ENCODE assay signal across 8 cellular contexts in genomic region chr17:64129765-64130558, GRCh38. TPM values are rescaled to one million over a fixed set of nuclear protein-coding genes. Genes with fewer than 3 reads are reported as not detected.
A peak's percentile ranks its signal among the peaks of the same experiment; 100 is the strongest.
DNase-seq lines count a peak whose midpoint lies in the region; ATAC-seq and TF ChIP-seq lines count a peak whose summit lies in the region.

Gene ERN1, minus strand, starts transcription at chr17:64130144. Its CDS starts 115 bp downstream, at chr17:64130029.

- CTCF ChIA-PET in T-cell (lab: Charles Lee): interaction anchor here (0.9 to 5.5 kb wide), 8 partner anchors 67 to 653 kb away, joined by 3 to 226 read pairs (median 6); partner anchors contain the start of genes ACE (in 1 of the 2) and ICAM2 (in 1 of the 2)

- TF ChIP-seq EP300 in tibial nerve (IDR thresholded peaks at IDR 0.05): peak in 1 of 2 donors; percentile 92

- 1% methylated on average over 22 to 45 of the region's 98 CpGs for WGBS in tibial nerve, 2 donors

- H3K4me3 ChIP-seq in GM12875 (ENCODE audit: low read depth, low read length) (peak within 1 kb of the TSS; percentile 75), adipocyte (ENCODE audit: low read length) (peak within 1 kb of the TSS; percentile 93), cardiac muscle cell (peak within 1 kb of the TSS; percentile 64), tibial nerve (peak within 1 kb of the TSS; percentile 57 to 99 (median 83))

- DNase-seq in NCI-H1417 (lab: John Stamatoyannopoulos, UW) (peak; percentile 81 to 91 (median 91)), T-cell (peak; percentile 78 to 94 (median 87)), adipocyte (ENCODE audit: low read depth) (peak; percentile 97), cardiac muscle cell (ENCODE audit: low read depth in 1 of 2, low spot score in 1 of 2) (peak; percentile 96 to 98), pons (ENCODE audit: low spot score) (peak; percentile 88), tibial nerve (ENCODE audit: low spot score in 2 of 2) (peak; percentile 85 to 88)

- peaks cover 36% of the 10 kb centered on the region for H3K4me1 ChIP-seq in adipocyte (ENCODE audit: control insufficient read depth, insufficient read depth, low read length)
- H3K4me1 ChIP-seq in cardiac muscle cell (ENCODE audit: low read depth): peaks cover 10% of the 10 kb centered on the region
- peaks cover 0 to 36% (median 20%) of the 10 kb centered on the region in 4 donors for H3K4me1 ChIP-seq in tibial nerve

- no peaks in the 10 kb centered on the region for H3K27me3 Mint-ChIP-seq in T-cell

- peak within 1 kb of the TSS; percentile 94 to 95 for H3K27ac Mint-ChIP-seq in T-cell

- TF ChIP-seq POLR2A in tibial nerve (IDR thresholded peaks at IDR 0.05): peak; percentile 69 to 90

- H3K36me3 ChIP-seq in adipocyte (ENCODE audit: control insufficient read depth, insufficient read depth, low read length, severe bottlenecking) (no peaks in the 10 kb centered on the region), cardiac muscle cell (no peaks in the 10 kb centered on the region), tibial nerve (no peaks in the 10 kb centered on the region)

- TF ChIP-seq CTCF in GM12875 (IDR thresholded peaks at IDR 0.05; ENCODE audit: borderline replicate concordance, insufficient read depth, low read depth, low read length) (no peak), cardiac muscle cell (IDR thresholded peaks at IDR 0.05; ENCODE audit: low read depth, low read length) (no peak), tibial nerve (IDR thresholded peaks at IDR 0.05) (peak in 1 of 5 experiments; percentile 19)

- H3K9me3 Mint-ChIP-seq in T-cell: no peaks in the 10 kb centered on the region

- no peaks in the 10 kb centered on the region for H3K9me3 ChIP-seq in adipocyte (ENCODE audit: control insufficient read depth, low read length)
- no peaks in the 10 kb centered on the region for H3K9me3 ChIP-seq in cardiac muscle cell (ENCODE audit: low read depth)
- no peaks in the 10 kb centered on the region for H3K9me3 ChIP-seq in tibial nerve

- H3K9ac ChIP-seq in adipocyte (ENCODE audit: low read length): peak within 1 kb of the TSS; percentile 89

- peak within 1 kb of the TSS; percentile 90 for H3K27ac ChIP-seq in cardiac muscle cell
- peak within 1 kb of the TSS; percentile 84 to 98 (median 96) for H3K27ac ChIP-seq in tibial nerve

- H3K27me3 ChIP-seq in adipocyte (replicated peaks; ENCODE audit: control insufficient read depth, insufficient read depth, low read length) (no peaks in the 10 kb centered on the region), cardiac muscle cell (no peaks in the 10 kb centered on the region), tibial nerve (no peaks in the 10 kb centered on the region)

- peak within 1 kb of the TSS; percentile 88 to 94 (median 93) for H3K4me3 Mint-ChIP-seq in T-cell

- H3K4me1 Mint-ChIP-seq in T-cell: peaks cover 44 to 57% (median 49%) of the 10 kb centered on the region in 3 donors

- ATAC-seq in HG02642 (IDR thresholded peaks at IDR 0.05; ENCODE audit: poor library complexity, unreplicated experiment): peak; percentile 81
- ATAC-seq in T-cell (replicated peaks in 1 of 4): peak; percentile 86 to 90 (median 88)

- POLR2A ChIA-PET in T-cell (lab: Charles Lee): interaction anchor here (0.5 to 2.4 kb wide), 8 partner anchors 8 to 997 kb away, joined by 3 to 11 read pairs (median 3); no protein-coding TSS in a partner anchor

- H3K36me3 Mint-ChIP-seq in T-cell: peaks cover 9% of the 10 kb centered on the region

RNA-seq across cellular contexts. Expression of gene ERN1, which starts in this region (rescaled TPM):
- total RNA-seq in T-cell (100 to 1,000 TPM in 3 of 5 donors, 10 to 100 TPM in 2; 71.2 to 146 (median 112) TPM), cardiac muscle cell (6.6 and 8.9 TPM in 2 replicates), tibial nerve (10 to 100 TPM in 3 of 4 donors, 1 to 10 TPM in 1; 8.7 to 17.7 (median 13.5) TPM)
- polyA plus RNA-seq in cardiac muscle cell: 12.4 and 17.9 TPM in 2 replicates

Comparison
In these comparisons a context has a peak if more than half of its experiments do, and no peak if none do; other contexts are left out.
1. Peak in every context shown above with its lines: DNase-seq, ATAC-seq, H3K4me3 ChIP-seq and H3K27ac ChIP-seq.